Comparison of ENCODE assay signal across 21 cellular contexts in the genomic region with DNA sequence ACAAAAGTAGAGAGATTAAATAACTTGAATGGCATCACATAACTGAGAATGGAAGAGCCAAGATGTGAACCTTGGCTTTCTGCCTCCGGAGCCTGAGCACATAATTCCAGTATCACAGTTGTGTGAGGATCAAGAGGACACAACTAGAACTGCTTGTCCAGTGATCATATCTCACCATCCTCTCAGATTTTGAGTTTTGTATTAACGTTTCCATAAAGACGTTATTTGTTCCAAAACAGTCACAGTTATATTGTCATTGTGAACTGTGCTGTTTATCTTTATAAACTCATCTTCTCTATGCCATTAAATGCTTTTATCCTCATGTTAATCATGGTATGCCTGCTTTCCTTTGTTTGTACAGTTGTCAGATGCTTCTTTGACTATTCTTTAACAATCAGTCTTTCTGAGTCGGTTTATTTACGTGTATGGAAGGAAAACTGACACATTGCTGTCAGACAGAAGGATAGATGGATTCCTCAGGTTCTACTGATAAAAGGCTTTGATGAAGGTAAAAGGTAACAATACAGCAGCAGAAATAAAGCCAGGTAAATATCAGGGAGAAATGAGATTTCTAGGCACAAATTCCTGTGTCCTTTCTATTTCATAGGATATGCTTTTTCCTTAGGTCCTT.
DNase-seq lines count a peak whose midpoint lies in the region; ATAC-seq, FAIRE-seq and TF ChIP-seq lines count a peak whose summit lies in the region.
"Had no signal": no experiment of that assay in that cellular context is flagged by ENCODE, and none has a peak within 500 bp of the region (broad histone marks: within the 10 kb centered on the region; RNA-seq: fewer than 3 reads in every experiment).

No MANE protein-coding gene starts in this region.

- H3K4me2 ChIP-seq in neural cell (ENCODE audit: low read length) = no peak overlapping the region
- H3K4me2 ChIP-seq: A549; BLaER1 treated with 17β-estradiol and CSF1 and Interleukin-3, amounts not matched to agents 10 nM and 100 nM had no signal

- no peak for TF ChIP-seq RAD21 in neural cell (conservative IDR thresholded peaks at IDR 0.05)

- no peak for DNase-seq in H54 (ENCODE audit: insufficient read length, low spot score)
- DNase-seq in prostate gland (ENCODE audit: low spot score) = peak; percentile 37
- no peak for DNase-seq in HT-29 (ENCODE audit: low spot score)
- no peak for DNase-seq in NCI-H526 treated with DMSO at 0.1 percent for 48 hours (lab: John Stamatoyannopoulos, UW)
- DNase-seq: AML-193; Caco-2; Calu3; CD4-positive, alpha-beta T cell; CD8-positive, alpha-beta T cell; DMS79 treated with DMSO at 0.1 percent for 48 hours; GF-D8 had no signal

- H4K20me1 ChIP-seq in neural cell (ENCODE audit: insufficient read depth) = no peaks in the 10 kb centered on the region
- H4K20me1 ChIP-seq: BLaER1 treated with 17β-estradiol and CSF1 and Interleukin-3, amounts not matched to agents 10 nM and 100 nM had no signal

- H3K27me3 ChIP-seq in neural cell (ENCODE audit: insufficient read depth, low read depth, low read length) (no peaks in the 10 kb centered on the region), prostate gland (replicated peaks; ENCODE audit: insufficient read depth) (no peaks in the 10 kb centered on the region)
- H3K27me3 ChIP-seq: BLaER1 treated with 17β-estradiol and CSF1 and Interleukin-3, amounts not matched to agents 10 nM and 100 nM had no signal

- H3K9ac ChIP-seq in neural cell (ENCODE audit: low read length) = no peak overlapping the region
- H3K9ac ChIP-seq: BLaER1 treated with 17β-estradiol and CSF1 and Interleukin-3, amounts not matched to agents 10 nM and 100 nM had no signal

- H3K4me3 ChIP-seq in neural cell (ENCODE audit: low read length) (no peak overlapping the region), prostate gland (no peak overlapping the region)
- H3K4me3 ChIP-seq: A549; BLaER1 treated with 17β-estradiol and CSF1 and Interleukin-3, amounts not matched to agents 10 nM and 100 nM had no signal

- H3K36me3 ChIP-seq in neural cell (ENCODE audit: insufficient read depth, low read length) (no peaks in the 10 kb centered on the region), prostate gland (no peaks in the 10 kb centered on the region)
- H3K36me3 ChIP-seq: BLaER1 treated with 17β-estradiol and CSF1 and Interleukin-3, amounts not matched to agents 10 nM and 100 nM had no signal

- no peaks in the 10 kb centered on the region for H3K9me2 ChIP-seq in neural cell (ENCODE audit: insufficient read depth, low read length)

- H2AFZ ChIP-seq in neural cell (ENCODE audit: low read depth, low read length) = no peak overlapping the region

- H3K79me2 ChIP-seq in neural cell (replicated peaks; ENCODE audit: insufficient read depth, low read length) = no peaks in the 10 kb centered on the region

- H3F3A ChIP-seq in neural cell (ENCODE audit: insufficient read depth, low read length, poor library complexity, severe bottlenecking) = no peaks in the 10 kb centered on the region

- TF ChIP-seq EP300 in neural cell (conservative IDR thresholded peaks at IDR 0.05; ENCODE audit: poor library complexity, severe bottlenecking) = peak; percentile 83

- H3K4me1 ChIP-seq in prostate gland (replicated peaks) = no peaks in the 10 kb centered on the region
- H3K4me1 ChIP-seq: A549; BLaER1 treated with 17β-estradiol and CSF1 and Interleukin-3, amounts not matched to agents 10 nM and 100 nM; Caco-2 had no signal

- intact Hi-C loops in prostate gland (cut with DNase I) = no loop called here

- TF ChIP-seq POLR2A in H54 (IDR thresholded peaks at IDR 0.05; ENCODE audit: low read depth, low read length) (no peak), prostate gland (IDR thresholded peaks at IDR 0.05) (no peak)

- no peak for ATAC-seq in GM19395 (IDR thresholded peaks at IDR 0.05; ENCODE audit: unreplicated experiment)
- ATAC-seq: A549; CD8-positive, alpha-beta T cell had no signal

- no peaks in the 10 kb centered on the region for H3K9me3 ChIP-seq in neural cell (ENCODE audit: low read length)
- H3K9me3 ChIP-seq in prostate gland = no peaks in the 10 kb centered on the region
- H3K9me3 ChIP-seq: A549; BLaER1 treated with 17β-estradiol and CSF1 and Interleukin-3, amounts not matched to agents 10 nM and 100 nM; Caco-2 had no signal

- TF ChIP-seq CTCF in VCaP (conservative IDR thresholded peaks at IDR 0.05) (no peak), neural cell (IDR thresholded peaks at IDR 0.05; ENCODE audit: poor library complexity, severe bottlenecking) (no peak), prostate gland (IDR thresholded peaks at IDR 0.05) (no peak)

- H3K27ac ChIP-seq in VCaP = peak overlapping the region; percentile 33
- no peak overlapping the region for H3K27ac ChIP-seq in neural cell (ENCODE audit: low read length)
- no peak overlapping the region for H3K27ac ChIP-seq in prostate gland
- H3K27ac ChIP-seq: 22Rv1; A549; BLaER1 treated with 17β-estradiol and CSF1 and Interleukin-3, amounts not matched to agents 10 nM and 100 nM had no signal

- WGBS in prostate gland = 20% methylated on average over 5 of the region's 5 CpGs

- FAIRE-seq in H54 (lab: Jason Lieb, UNC) = peak; percentile 55
- FAIRE-seq: A549, D721Med, G401.6, GM12891, GM19239 had no signal

TF ChIP-seq in neural cell, 6 proteins besides CTCF, POLR2A, EP300 and RAD21:
- TF ChIP-seq SMC3 (conservative IDR thresholded peaks at IDR 0.05; ENCODE audit: poor library complexity) = no peak
- TF ChIP-seq MXI1 (conservative IDR thresholded peaks at IDR 0.05; ENCODE audit: poor library complexity, severe bottlenecking) = no peak
- peak; percentile 70 for TF ChIP-seq POLR2AphosphoS5 (IDR thresholded peaks at IDR 0.05)
TF ChIP-seq in neural cell: peak in this region for 1.
